Comparison of ENCODE assay signal across 9 cellular contexts in the genomic region with DNA sequence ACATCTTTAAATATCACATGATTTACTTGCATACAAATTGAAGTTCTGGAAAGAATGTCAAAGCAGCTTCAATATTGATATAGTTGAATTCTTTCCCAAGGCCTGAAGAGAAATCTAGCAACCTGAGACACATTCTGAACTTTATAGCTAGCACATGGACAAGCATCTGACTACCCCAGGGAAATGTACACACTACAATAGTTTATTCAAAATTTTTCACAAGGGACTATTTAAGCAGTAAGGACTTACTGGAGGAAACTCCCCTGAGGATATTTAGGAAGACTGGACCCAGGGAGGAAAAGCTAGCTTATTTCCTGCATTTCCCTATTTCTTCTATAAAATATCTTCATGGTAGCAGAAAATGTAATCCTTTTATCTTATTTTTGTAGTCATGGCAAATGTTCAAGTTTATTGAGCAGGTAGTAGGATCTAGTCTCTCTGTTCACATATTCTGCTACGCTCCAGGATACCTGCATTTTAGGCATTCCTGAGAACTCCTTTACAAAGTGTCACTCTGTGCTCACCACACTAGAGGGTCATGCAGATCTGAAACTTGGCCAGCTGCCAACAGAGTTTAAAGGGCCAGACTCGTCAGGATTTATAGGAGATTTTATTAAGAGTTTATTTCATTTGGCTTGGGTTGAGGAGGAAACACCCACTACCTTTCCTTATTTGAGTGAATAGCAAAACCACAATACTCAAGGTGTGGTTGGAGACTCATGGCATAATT.
A peak's percentile ranks its signal among the peaks of the same experiment; 100 is the strongest.
DNase-seq lines count a peak whose midpoint lies in the region; ATAC-seq, FAIRE-seq and TF ChIP-seq lines count a peak whose summit lies in the region.
"Had no signal": no experiment of that assay in that cellular context is flagged by ENCODE, and none has a peak within 500 bp of the region (broad histone marks: within the 10 kb centered on the region; RNA-seq: fewer than 3 reads in every experiment).

No MANE protein-coding gene starts in this region.

- H2AFZ ChIP-seq in endothelial cell of umbilical vein (ENCODE audit: low read depth, low read length) = no peak overlapping the region

- no peaks in the 10 kb centered on the region for H3K9me3 ChIP-seq in endothelial cell of umbilical vein (replicated peaks; ENCODE audit: control insufficient read depth, insufficient read depth, low read length)

- H3K4me2 ChIP-seq in endothelial cell of umbilical vein (ENCODE audit: insufficient read depth, low read length) = no peak overlapping the region

- no peak for ATAC-seq in GM18498 (IDR thresholded peaks at IDR 0.05; ENCODE audit: unreplicated experiment)
- ATAC-seq in HG02759 (IDR thresholded peaks at IDR 0.05; ENCODE audit: unreplicated experiment) = no peak
- ATAC-seq in HG02798 (IDR thresholded peaks at IDR 0.05; ENCODE audit: poor library complexity, unreplicated experiment) = no peak

- no peaks in the 10 kb centered on the region for H3K79me2 ChIP-seq in endothelial cell of umbilical vein (ENCODE audit: control insufficient read depth, insufficient read depth, low read length)

- no peak overlapping the region for H3K9ac ChIP-seq in endothelial cell of umbilical vein (replicated peaks; ENCODE audit: extremely low read depth, insufficient read depth, low read length)

- dilution Hi-C loops in endothelial cell of umbilical vein (cut with MboI; ENCODE audit: extremely low pct_ligation_motif_present, low sequenced_read_pairs) = no loop called here

- peak; percentile 14 for DNase-seq in GM12865 (ENCODE audit: low read depth)
- DNase-seq in NCI-H524 (lab: John Stamatoyannopoulos, UW) = peak; percentile 32 to 63
- DNase-seq in endothelial cell of umbilical vein (ENCODE audit: low read depth, low spot score) = peak; percentile 24
- DNase-seq in midbrain (lab: John Stamatoyannopoulos, UW) = peak; percentile 19
- no peak for DNase-seq in HK-2 (ENCODE audit: unreplicated experiment)
- DNase-seq: effector CD4-positive, alpha-beta T cell had no signal

- intact Hi-C loops in endothelial cell of umbilical vein (cut with micrococcal nuclease) = no loop called here

- H3K4me1 ChIP-seq in endothelial cell of umbilical vein (ENCODE audit: control insufficient read depth, extremely low read depth, insufficient read depth, low read length) = no peaks in the 10 kb centered on the region

- no peak overlapping the region for H3K27ac ChIP-seq in endothelial cell of umbilical vein (ENCODE audit: insufficient read depth, low read depth, low read length)

- no peaks in the 10 kb centered on the region for H3K36me3 ChIP-seq in endothelial cell of umbilical vein (ENCODE audit: control insufficient read depth in 2 of 2, extremely low read depth in 1 of 2, insufficient read depth in 2 of 2, low read length in 2 of 2)

- no peak for TF ChIP-seq POLR2A in endothelial cell of umbilical vein (IDR thresholded peaks at IDR 0.05; ENCODE audit: low read depth, low read length)

- TF ChIP-seq CTCF in GM12865 (IDR thresholded peaks at IDR 0.05; ENCODE audit: insufficient read depth, low read depth, low read length, missing control alignments) (no peak), endothelial cell of umbilical vein (IDR thresholded peaks at IDR 0.05; ENCODE audit: extremely low read depth in 1 of 2, insufficient read depth in 1 of 2, low read depth in 1 of 2, low read length in 2 of 2) (no peak)

- no peaks in the 10 kb centered on the region for H3K27me3 ChIP-seq in endothelial cell of umbilical vein (ENCODE audit: control insufficient read depth in 2 of 2, insufficient read depth in 2 of 2, low read length in 2 of 2)

- no peak overlapping the region for H3K4me3 ChIP-seq in GM12865 (ENCODE audit: low read depth, low read length)
- H3K4me3 ChIP-seq in endothelial cell of umbilical vein (replicated peaks in 1 of 3; ENCODE audit: insufficient read depth in 1 of 3, low read depth in 1 of 3, low read length in 3 of 3) = no peak overlapping the region

- H3K9me1 ChIP-seq in endothelial cell of umbilical vein (replicated peaks; ENCODE audit: control insufficient read depth, extremely low read depth, insufficient read depth, low read length) = no peaks in the 10 kb centered on the region

- POLR2A ChIA-PET in endothelial cell of umbilical vein (lab: Charles Lee) = no interaction called here

- CTCF ChIA-PET in endothelial cell of umbilical vein (lab: Charles Lee) = interaction anchor here (1.2 kb wide), 1 partner anchor 17 kb away, joined by 3 read pairs; no protein-coding TSS in a partner anchor

- BruUV-seq in endothelial cell of umbilical vein (replicated peaks; lab: Mats Ljungman, UMichigan) = no TSS peak

- FAIRE-seq in endothelial cell of umbilical vein (lab: Jason Lieb, UNC) = no peak

- no peaks in the 10 kb centered on the region for H4K20me1 ChIP-seq in endothelial cell of umbilical vein (replicated peaks; ENCODE audit: control insufficient read depth, extremely low read depth, insufficient read depth, low read length)

TF ChIP-seq in endothelial cell of umbilical vein, 7 proteins besides CTCF, POLR2A, EP300 and RAD21:
- no peak for TF ChIP-seq FOS (IDR thresholded peaks at IDR 0.05; ENCODE audit: borderline replicate concordance, insufficient read depth, low read length)
- no peak for TF ChIP-seq GATA2 (IDR thresholded peaks at IDR 0.05; ENCODE audit: insufficient read depth, insufficient read length, low read depth, low read length)
- TF ChIP-seq POLR2AphosphoS5 (IDR thresholded peaks at IDR 0.05; ENCODE audit: insufficient read depth, low read depth, low read length) = no peak
- TF ChIP-seq, protein P1, sequence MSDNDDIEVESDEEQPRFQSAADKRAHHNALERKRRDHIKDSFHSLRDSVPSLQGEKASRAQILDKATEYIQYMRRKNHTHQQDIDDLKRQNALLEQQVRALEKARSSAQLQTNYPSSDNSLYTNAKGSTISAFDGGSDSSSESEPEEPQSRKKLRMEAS (IDR thresholded peaks at IDR 0.05; ENCODE audit: insufficient read depth, insufficient read length) = no peak
- no peak for TF ChIP-seq JUN (IDR thresholded peaks at IDR 0.05; ENCODE audit: borderline replicate concordance, insufficient read depth, insufficient read length, low read depth)
- no peak for TF ChIP-seq EZH2 (IDR thresholded peaks at IDR 0.05; ENCODE audit: borderline replicate concordance, low read depth, low read length, severe bottlenecking)
- no peak for TF ChIP-seq MYC (IDR thresholded peaks at IDR 0.05; ENCODE audit: low read depth, low read length)
